8 cellular contexts compared by ENCODE assay signal in the genomic region with DNA sequence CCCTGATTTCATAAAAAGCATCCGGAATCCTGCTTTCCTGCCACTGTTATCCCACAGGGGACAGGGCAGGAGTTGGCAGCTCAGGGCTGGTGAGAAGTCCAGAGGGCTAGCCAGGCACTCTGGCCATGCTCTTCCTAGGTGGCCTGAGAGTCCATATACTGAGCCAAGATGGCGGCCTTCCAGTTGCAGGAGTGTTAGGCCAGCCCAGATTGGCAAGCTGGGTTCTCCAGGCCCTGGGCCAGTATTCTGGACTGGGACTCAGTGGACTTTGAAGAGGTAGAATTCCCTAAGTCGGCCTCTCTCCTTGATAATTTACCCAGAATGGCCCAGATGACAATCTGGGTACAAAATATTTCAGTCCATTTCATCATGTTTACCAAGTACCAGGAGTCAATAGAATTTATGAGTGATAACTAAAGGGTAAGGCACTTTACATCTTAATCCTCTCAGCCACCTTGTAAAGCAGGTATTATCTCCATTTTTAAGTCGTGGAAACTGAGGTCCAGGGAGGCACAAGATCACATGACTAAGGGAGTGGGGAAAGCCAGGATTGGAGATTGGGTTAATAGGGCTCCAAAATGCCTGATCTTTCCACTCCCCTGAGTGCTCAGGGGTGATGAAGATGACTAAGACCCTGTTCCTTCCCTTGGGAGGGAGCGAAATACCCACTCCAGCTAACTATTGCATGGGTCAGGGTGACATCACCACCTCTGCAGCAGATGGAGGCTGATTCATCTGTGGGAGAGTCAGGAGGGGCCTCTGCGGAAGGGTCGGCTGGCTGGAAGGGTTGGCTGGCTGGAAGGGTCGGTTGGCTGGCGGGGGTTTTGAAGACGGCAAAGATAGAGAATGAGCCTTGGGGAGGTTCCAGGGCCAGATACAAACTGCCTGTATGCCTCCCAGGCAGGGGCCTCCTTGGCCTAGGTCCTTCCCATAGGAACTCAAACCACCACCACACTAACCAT. TPM values are rescaled to one million over a fixed set of nuclear protein-coding genes. Genes with fewer than 3 reads are reported as not detected.
DNase-seq lines count a peak whose midpoint lies in the region; FAIRE-seq and TF ChIP-seq lines count a peak whose summit lies in the region.

No MANE protein-coding gene starts in this region.

- peak overlapping the region; percentile 50 for H3K27ac ChIP-seq in HUES64 (ENCODE audit: low read depth, low read length)

- H3K9ac ChIP-seq in HUES64 (ENCODE audit: low read depth, low read length), result peak overlapping the region; percentile 82

- H3K27me3 Mint-ChIP-seq in CD14-positive monocyte (ENCODE audit: low read depth in 3 of 3) (peaks cover 5 to 13% (median 9%) of the 10 kb centered on the region in 3 donors), osteocyte (ENCODE audit: unreplicated experiment) (no peaks in the 10 kb centered on the region)
- peaks cover 4% of the 10 kb centered on the region for H3K27me3 Mint-ChIP-seq in activated T-helper 1 cell treated with anti-CD3 and anti-CD28 coated beads, Interleukin-12 subunit alpha, Interleukin-12 subunit beta, Interleukin-2, Interleukin-4 antibody, amounts not matched to agents 30 ng/mL and 10 ng/mL and 1 ng/mL, durations not matched to agents 14 hours and 24 hours and 36 hours (ENCODE audit: insufficient read depth)

- H3K4me3 Mint-ChIP-seq in CD14-positive monocyte (peak overlapping the region; percentile 80 to 84), osteocyte (ENCODE audit: unreplicated experiment) (peak overlapping the region; percentile 72)
- H3K4me3 Mint-ChIP-seq in activated T-helper 1 cell treated with anti-CD3 and anti-CD28 coated beads, Interleukin-12 subunit alpha, Interleukin-12 subunit beta, Interleukin-2, Interleukin-4 antibody, amounts not matched to agents 30 ng/mL and 10 ng/mL and 1 ng/mL, durations not matched to agents 14 hours and 24 hours and 36 hours, result peak overlapping the region; percentile 85

- intact Hi-C loops in CD14-positive monocyte (cut with micrococcal nuclease), result loop anchor here in 1 of 2 donors (5.0 kb wide), 1 partner anchor 47 kb away; a partner anchor contains a TSS
- intact Hi-C loops in activated T-helper 1 cell treated with anti-CD3 and anti-CD28 coated beads, Interleukin-12 subunit alpha, Interleukin-12 subunit beta, Interleukin-2, Interleukin-4 antibody, amounts not matched to agents 30 ng/mL and 10 ng/mL and 1 ng/mL, durations not matched to agents 14 hours and 24 hours and 36 hours (cut with micrococcal nuclease), result no loop called here

- peaks cover 9% of the 10 kb centered on the region; the same call in 1 of the 2 replicates for H3K4me1 ChIP-seq in HUES64 (ENCODE audit: insufficient read depth, low read length)

- H3K27ac Mint-ChIP-seq in CD14-positive monocyte (peak overlapping the region; percentile 57 to 88 (median 64)), osteocyte (ENCODE audit: unreplicated experiment) (peak overlapping the region; percentile 88)
- peak overlapping the region; percentile 89 for H3K27ac Mint-ChIP-seq in activated T-helper 1 cell treated with anti-CD3 and anti-CD28 coated beads, Interleukin-12 subunit alpha, Interleukin-12 subunit beta, Interleukin-2, Interleukin-4 antibody, amounts not matched to agents 30 ng/mL and 10 ng/mL and 1 ng/mL, durations not matched to agents 14 hours and 24 hours and 36 hours

- H3K9me3 ChIP-seq in HUES64 (ENCODE audit: insufficient read depth, low read depth, low read length), result no peaks in the 10 kb centered on the region

- WGBS in HUES64, result 71% methylated on average over 10 of the region's 10 CpGs

- H3K4me3 ChIP-seq in HUES64 (ENCODE audit: low read length), result peak overlapping the region; percentile 61

- FAIRE-seq in frontal cortex (lab: Jason Lieb, UNC), result no peak

- H3K4me1 Mint-ChIP-seq in CD14-positive monocyte (peaks cover 33% of the 10 kb centered on the region), osteocyte (ENCODE audit: unreplicated experiment) (peaks cover 38% of the 10 kb centered on the region)
- H3K4me1 Mint-ChIP-seq in activated T-helper 1 cell treated with anti-CD3 and anti-CD28 coated beads, Interleukin-12 subunit alpha, Interleukin-12 subunit beta, Interleukin-2, Interleukin-4 antibody, amounts not matched to agents 30 ng/mL and 10 ng/mL and 1 ng/mL, durations not matched to agents 14 hours and 24 hours and 36 hours (ENCODE audit: low read depth), result peaks cover 26% of the 10 kb centered on the region

- no peaks in the 10 kb centered on the region for H3K36me3 ChIP-seq in HUES64 (ENCODE audit: insufficient read depth, low read length)

- TF ChIP-seq CTCF in CD14-positive monocyte (IDR thresholded peaks at IDR 0.05) (no peak), osteocyte (IDR thresholded peaks at IDR 0.05) (no peak)

- H3K36me3 Mint-ChIP-seq in CD14-positive monocyte, result no peaks in the 10 kb centered on the region
- no peaks in the 10 kb centered on the region for H3K36me3 Mint-ChIP-seq in activated T-helper 1 cell treated with anti-CD3 and anti-CD28 coated beads, Interleukin-12 subunit alpha, Interleukin-12 subunit beta, Interleukin-2, Interleukin-4 antibody, amounts not matched to agents 30 ng/mL and 10 ng/mL and 1 ng/mL, durations not matched to agents 14 hours and 24 hours and 36 hours (ENCODE audit: low read depth)
- no peaks in the 10 kb centered on the region for H3K36me3 Mint-ChIP-seq in osteocyte (ENCODE audit: unreplicated experiment)

- no peaks in the 10 kb centered on the region for H3K27me3 ChIP-seq in HUES64 (ENCODE audit: insufficient read depth, low read length)

- H3K9me3 Mint-ChIP-seq in CD14-positive monocyte (no peaks in the 10 kb centered on the region), osteocyte (ENCODE audit: unreplicated experiment) (no peaks in the 10 kb centered on the region)
- H3K9me3 Mint-ChIP-seq in activated T-helper 1 cell treated with anti-CD3 and anti-CD28 coated beads, Interleukin-12 subunit alpha, Interleukin-12 subunit beta, Interleukin-2, Interleukin-4 antibody, amounts not matched to agents 30 ng/mL and 10 ng/mL and 1 ng/mL, durations not matched to agents 14 hours and 24 hours and 36 hours, result no peaks in the 10 kb centered on the region

- peak; percentile 86 for DNase-seq in CD14-positive monocyte (ENCODE audit: low spot score)
- no peak for DNase-seq in activated T-helper 1 cell treated with anti-CD3 and anti-CD28 coated beads, Interleukin-12 subunit alpha, Interleukin-12 subunit beta, Interleukin-2, Interleukin-4 antibody, amounts not matched to agents 30 ng/mL and 10 ng/mL and 1 ng/mL, durations not matched to agents 14 hours and 24 hours and 36 hours (ENCODE audit: low spot score)
- peak; percentile 40 to 72 for DNase-seq in frontal cortex (ENCODE audit: low spot score in 2 of 2)
- no peak for DNase-seq in osteocyte (ENCODE audit: extremely low spot score, unreplicated experiment)
- no peak for DNase-seq in NCI-H146 treated with DMSO at 0.1 percent for 48 hours (lab: John Stamatoyannopoulos, UW; ENCODE audit: unreplicated experiment)
- DNase-seq in mucosa of gallbladder (ENCODE audit: low spot score), result no peak
- no peak for DNase-seq in NCI-H1417 treated with DMSO at 0.1 percent for 48 hours (lab: John Stamatoyannopoulos, UW)

RNA-seq across cellular contexts. Expression of a gene that starts 1.2 kb away (rescaled TPM):
- polyA plus RNA-seq in CD14-positive monocyte, result 1 to 10 TPM in 1 of 2 donors, under 1 TPM in 1; 0.51 to 1.3 TPM
- 20.0 TPM for polyA plus RNA-seq in HUES64 (2013, experiment 1 of 2)
- 22.1 TPM for polyA plus RNA-seq in HUES64 (2013, experiment 2 of 2)
- 27.3 and 31.1 TPM in 2 replicates for total RNA-seq in activated T-helper 1 cell treated with anti-CD3 and anti-CD28 coated beads, Interleukin-12 subunit alpha, Interleukin-12 subunit beta, Interleukin-2, Interleukin-4 antibody, amounts not matched to agents 30 ng/mL and 10 ng/mL and 1 ng/mL, durations not matched to agents 14 hours and 24 hours and 36 hours
- total RNA-seq in frontal cortex, result 25.7 TPM
- total RNA-seq in osteocyte, result 51.2 and 56.6 TPM in 2 replicates
- 55.1 TPM for total RNA-seq in mucosa of gallbladder

RNA-seq across cellular contexts. Expression of a gene that starts 48.5 kb away (rescaled TPM):
- polyA plus RNA-seq in CD14-positive monocyte, result not detected
- polyA plus RNA-seq in HUES64 (2013, experiment 1 of 2), result 0.30 TPM
- 0.32 TPM for polyA plus RNA-seq in HUES64 (2013, experiment 2 of 2)
- total RNA-seq in activated T-helper 1 cell treated with anti-CD3 and anti-CD28 coated beads, Interleukin-12 subunit alpha, Interleukin-12 subunit beta, Interleukin-2, Interleukin-4 antibody, amounts not matched to agents 30 ng/mL and 10 ng/mL and 1 ng/mL, durations not matched to agents 14 hours and 24 hours and 36 hours, result 0.61 TPM in 1 of 2 replicates, not detected in the other
- total RNA-seq in frontal cortex (1.2 TPM), osteocyte (not detected in 2 replicates), mucosa of gallbladder (not detected)

RNA-seq across cellular contexts. Expression of a gene that starts 48.6 kb away (rescaled TPM):
- polyA plus RNA-seq in CD14-positive monocyte, result 100 to 1,000 TPM; 143 to 182 TPM
- polyA plus RNA-seq in HUES64 (2013, experiment 1 of 2), result 137 TPM
- 138 TPM for polyA plus RNA-seq in HUES64 (2013, experiment 2 of 2)
- total RNA-seq in activated T-helper 1 cell treated with anti-CD3 and anti-CD28 coated beads, Interleukin-12 subunit alpha, Interleukin-12 subunit beta, Interleukin-2, Interleukin-4 antibody, amounts not matched to agents 30 ng/mL and 10 ng/mL and 1 ng/mL, durations not matched to agents 14 hours and 24 hours and 36 hours, result 102 and 120 TPM in 2 replicates
- total RNA-seq in frontal cortex (26.9 TPM), osteocyte (77.9 and 81.1 TPM in 2 replicates), mucosa of gallbladder (80.7 TPM)

RNA-seq across cellular contexts. Expression of a gene that starts 55.6 kb away (rescaled TPM):
- 100 to 1,000 TPM; 209 to 246 TPM for polyA plus RNA-seq in CD14-positive monocyte
- 346 TPM for polyA plus RNA-seq in HUES64 (2013, experiment 1 of 2)
- polyA plus RNA-seq in HUES64 (2013, experiment 2 of 2), result 404 TPM
- total RNA-seq in activated T-helper 1 cell treated with anti-CD3 and anti-CD28 coated beads, Interleukin-12 subunit alpha, Interleukin-12 subunit beta, Interleukin-2, Interleukin-4 antibody, amounts not matched to agents 30 ng/mL and 10 ng/mL and 1 ng/mL, durations not matched to agents 14 hours and 24 hours and 36 hours, result 433 and 441 TPM in 2 replicates
- 695 TPM for total RNA-seq in frontal cortex
- total RNA-seq in osteocyte, result 435 and 452 TPM in 2 replicates
- 383 TPM for total RNA-seq in mucosa of gallbladder

Comparison
In these comparisons a context has a peak if more than half of its experiments do, and no peak if none do; other contexts are left out.
1. DNase-seq: peak in CD14-positive monocyte (single experiment) and frontal cortex (2 of 2); none in activated T-helper 1 cell treated with anti-CD3 and anti-CD28 coated beads, Interleukin-12 subunit alpha, Interleukin-12 subunit beta, Interleukin-2, Interleukin-4 antibody, amounts not matched to agents 30 ng/mL and 10 ng/mL and 1 ng/mL, durations not matched to agents 14 hours and 24 hours and 36 hours (single experiment), osteocyte (single experiment), NCI-H146 treated with DMSO at 0.1 percent for 48 hours (single experiment), mucosa of gallbladder (single experiment) and NCI-H1417 treated with DMSO at 0.1 percent for 48 hours (single experiment).
2. Peak in every context shown above with its lines, with median percentiles within 50 percentile points of each other: H3K27ac Mint-ChIP-seq and H3K4me3 Mint-ChIP-seq.